1 cellular context compared by ENCODE assay signal in the genomic region with DNA sequence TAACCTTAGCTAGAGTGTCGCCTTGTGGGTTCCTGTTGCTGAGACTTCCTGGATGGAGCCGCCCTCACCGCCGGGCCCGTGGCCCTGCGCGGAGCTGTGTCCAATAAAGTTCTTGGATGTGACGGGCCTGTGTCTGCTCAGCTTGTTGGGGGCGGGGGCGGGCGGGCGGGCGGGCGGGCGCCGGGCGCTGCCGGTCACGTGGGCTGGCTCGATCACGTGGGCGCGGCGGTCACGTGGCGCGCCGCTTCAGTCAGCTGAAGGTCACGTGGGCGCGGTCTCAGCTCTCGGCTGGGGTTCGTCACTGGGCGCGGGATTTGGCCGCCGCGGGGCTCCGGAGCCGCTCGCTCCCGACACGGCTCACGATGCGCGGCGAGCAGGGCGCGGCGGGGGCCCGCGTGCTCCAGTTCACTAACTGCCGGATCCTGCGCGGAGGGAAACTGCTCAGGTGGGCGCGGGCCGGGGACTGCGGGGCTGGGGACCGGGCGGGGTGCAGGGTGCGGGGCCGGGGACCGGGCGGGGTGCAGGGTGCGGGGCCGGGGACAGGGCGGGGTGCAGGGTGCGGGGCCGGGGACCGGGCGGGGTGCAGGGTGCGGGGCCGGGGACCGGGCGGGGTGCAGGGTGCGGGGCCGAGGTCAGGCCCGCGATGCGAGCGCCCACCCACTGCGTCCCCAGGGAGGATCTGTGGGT.
TF ChIP-seq lines count a peak whose summit lies in the region.

A gene with protein sequence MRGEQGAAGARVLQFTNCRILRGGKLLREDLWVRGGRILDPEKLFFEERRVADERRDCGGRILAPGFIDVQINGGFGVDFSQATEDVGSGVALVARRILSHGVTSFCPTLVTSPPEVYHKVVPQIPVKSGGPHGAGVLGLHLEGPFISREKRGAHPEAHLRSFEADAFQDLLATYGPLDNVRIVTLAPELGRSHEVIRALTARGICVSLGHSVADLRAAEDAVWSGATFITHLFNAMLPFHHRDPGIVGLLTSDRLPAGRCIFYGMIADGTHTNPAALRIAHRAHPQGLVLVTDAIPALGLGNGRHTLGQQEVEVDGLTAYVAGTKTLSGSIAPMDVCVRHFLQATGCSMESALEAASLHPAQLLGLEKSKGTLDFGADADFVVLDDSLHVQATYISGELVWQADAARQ (plus strand): TSS at position 275 of the 687 bp plus-strand sequence. CDS start 88 bp downstream, at position 363.

TF ChIP-seq in A549, 52 proteins besides CTCF, POLR2A, EP300 and RAD21 (continued from another document):
- TF ChIP-seq, protein P1, sequence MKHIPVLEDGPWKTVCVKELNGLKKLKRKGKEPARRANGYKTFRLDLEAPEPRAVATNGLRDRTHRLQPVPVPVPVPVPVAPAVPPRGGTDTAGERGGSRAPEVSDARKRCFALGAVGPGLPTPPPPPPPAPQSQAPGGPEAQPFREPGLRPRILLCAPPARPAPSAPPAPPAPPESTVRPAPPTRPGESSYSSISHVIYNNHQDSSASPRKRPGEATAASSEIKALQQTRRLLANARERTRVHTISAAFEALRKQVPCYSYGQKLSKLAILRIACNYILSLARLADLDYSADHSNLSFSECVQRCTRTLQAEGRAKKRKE (CRISPR knock-in tag; IDR thresholded peaks at IDR 0.05; ENCODE audit: low read depth), result no peak
- TF ChIP-seq FOSL2 (IDR thresholded peaks at IDR 0.05), result no peak
- TF ChIP-seq FOSL2 (CRISPR knock-in tag; IDR thresholded peaks at IDR 0.05), result peak; percentile 47
- TF ChIP-seq REST (IDR thresholded peaks at IDR 0.05), result peak; percentile 58
- TF ChIP-seq TFCP2L1 (CRISPR knock-in tag; IDR thresholded peaks at IDR 0.05), result peak; percentile 74; the same call in 1 of the 2 replicates
- 0 out of 2 replicates have a peak, but pooled peaks have one; percentile 89 for TF ChIP-seq POLR2AphosphoS2 (conservative IDR thresholded peaks at IDR 0.05; ENCODE audit: low read length)
- TF ChIP-seq BHLHE40 (IDR thresholded peaks at IDR 0.05; ENCODE audit: low read depth, low read length), result peak; percentile 48
- TF ChIP-seq MAZ (IDR thresholded peaks at IDR 0.05; ENCODE audit: borderline replicate concordance, low read depth, low read length), result 0 out of 2 replicates have a peak, but pooled peaks have one; percentile 44
- TF ChIP-seq RCOR1 (IDR thresholded peaks at IDR 0.05; ENCODE audit: low read depth, low read length), result no peak
- peak; percentile 99 for TF ChIP-seq USF2 (IDR thresholded peaks at IDR 0.05)
- TF ChIP-seq TP53 (CRISPR knock-in tag; IDR thresholded peaks at IDR 0.05), result no peak
- TF ChIP-seq RFX5 (IDR thresholded peaks at IDR 0.05), result no peak
- TF ChIP-seq CHD4 (IDR thresholded peaks at IDR 0.05; ENCODE audit: borderline replicate concordance), result no peak
- TF ChIP-seq FOSB (CRISPR knock-in tag; IDR thresholded peaks at IDR 0.05), result no peak
- no peak for TF ChIP-seq HOXB13 (CRISPR knock-in tag; IDR thresholded peaks at IDR 0.05; ENCODE audit: low read depth)
- TF ChIP-seq PHF8 (IDR thresholded peaks at IDR 0.05; ENCODE audit: borderline replicate concordance, low read depth), result no peak
- peak; percentile 57 for TF ChIP-seq GATA3 (IDR thresholded peaks at IDR 0.05; ENCODE audit: borderline replicate concordance)
- no peak for TF ChIP-seq SMC3 (IDR thresholded peaks at IDR 0.05)
- TF ChIP-seq CHD2 (IDR thresholded peaks at IDR 0.05; ENCODE audit: low read length, partially characterized antibody), result peak; percentile 62
- TF ChIP-seq EHF (CRISPR knock-in tag; IDR thresholded peaks at IDR 0.05), result no peak
- TF ChIP-seq, protein P2, sequence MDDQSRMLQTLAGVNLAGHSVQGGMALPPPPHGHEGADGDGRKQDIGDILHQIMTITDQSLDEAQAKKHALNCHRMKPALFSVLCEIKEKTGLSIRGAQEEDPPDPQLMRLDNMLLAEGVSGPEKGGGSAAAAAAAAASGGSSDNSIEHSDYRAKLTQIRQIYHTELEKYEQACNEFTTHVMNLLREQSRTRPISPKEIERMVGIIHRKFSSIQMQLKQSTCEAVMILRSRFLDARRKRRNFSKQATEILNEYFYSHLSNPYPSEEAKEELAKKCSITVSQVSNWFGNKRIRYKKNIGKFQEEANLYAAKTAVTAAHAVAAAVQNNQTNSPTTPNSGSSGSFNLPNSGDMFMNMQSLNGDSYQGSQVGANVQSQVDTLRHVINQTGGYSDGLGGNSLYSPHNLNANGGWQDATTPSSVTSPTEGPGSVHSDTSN (IDR thresholded peaks at IDR 0.05), result peak; percentile 93
- TF ChIP-seq RARB (CRISPR knock-in tag; IDR thresholded peaks at IDR 0.05), result no peak
- no peak for TF ChIP-seq ZC3H11A (IDR thresholded peaks at IDR 0.05)
- TF ChIP-seq MAFK (IDR thresholded peaks at IDR 0.05; ENCODE audit: partially characterized antibody), result no peak
- no peak for TF ChIP-seq JUNB (IDR thresholded peaks at IDR 0.05)
- no peak for TF ChIP-seq ZFP36 (IDR thresholded peaks at IDR 0.05; ENCODE audit: borderline replicate concordance, partially characterized antibody)
- TF ChIP-seq, protein P3, sequence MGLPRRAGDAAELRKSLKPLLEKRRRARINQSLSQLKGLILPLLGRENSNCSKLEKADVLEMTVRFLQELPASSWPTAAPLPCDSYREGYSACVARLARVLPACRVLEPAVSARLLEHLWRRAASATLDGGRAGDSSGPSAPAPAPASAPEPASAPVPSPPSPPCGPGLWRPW (IDR thresholded peaks at IDR 0.05), result no peak
- no peak for TF ChIP-seq RNF2 (IDR thresholded peaks at IDR 0.05; ENCODE audit: borderline replicate concordance, low read depth)
- no peak for TF ChIP-seq ZNF302 (CRISPR knock-in tag; IDR thresholded peaks at IDR 0.05)
- TF ChIP-seq BCL3 (IDR thresholded peaks at IDR 0.05), result 0 out of 3 replicates have a peak, but pooled peaks have one; percentile 27
- TF ChIP-seq, protein P4, sequence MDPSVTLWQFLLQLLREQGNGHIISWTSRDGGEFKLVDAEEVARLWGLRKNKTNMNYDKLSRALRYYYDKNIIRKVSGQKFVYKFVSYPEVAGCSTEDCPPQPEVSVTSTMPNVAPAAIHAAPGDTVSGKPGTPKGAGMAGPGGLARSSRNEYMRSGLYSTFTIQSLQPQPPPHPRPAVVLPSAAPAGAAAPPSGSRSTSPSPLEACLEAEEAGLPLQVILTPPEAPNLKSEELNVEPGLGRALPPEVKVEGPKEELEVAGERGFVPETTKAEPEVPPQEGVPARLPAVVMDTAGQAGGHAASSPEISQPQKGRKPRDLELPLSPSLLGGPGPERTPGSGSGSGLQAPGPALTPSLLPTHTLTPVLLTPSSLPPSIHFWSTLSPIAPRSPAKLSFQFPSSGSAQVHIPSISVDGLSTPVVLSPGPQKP (IDR thresholded peaks at IDR 0.05; ENCODE audit: low read depth, low read length), result no peak
- no peak for TF ChIP-seq CBX8 (IDR thresholded peaks at IDR 0.05)
- no peak for TF ChIP-seq ESRRA (IDR thresholded peaks at IDR 0.05; ENCODE audit: borderline replicate concordance, low read length)
- TF ChIP-seq MYC (IDR thresholded peaks at IDR 0.05; ENCODE audit: borderline replicate concordance, low read length), result no peak
- TF ChIP-seq NFE2L2 (conservative IDR thresholded peaks at IDR 0.05; ENCODE audit: low read length), result no peak
- TF ChIP-seq HOXB5 (CRISPR knock-in tag; IDR thresholded peaks at IDR 0.05), result no peak
- peak; percentile 87 for TF ChIP-seq MAX (IDR thresholded peaks at IDR 0.05)
